Comparison of ENCODE assay signal across 24 cellular contexts in genomic region chr3:94694894-94695293, GRCh38.
"Had no signal": no experiment of that assay in that cellular context is flagged by ENCODE, and none has a peak within 500 bp of the region (broad histone marks: within the 10 kb centered on the region; RNA-seq: fewer than 3 reads in every experiment).

No MANE protein-coding gene starts in this region.

- H3K27me3 ChIP-seq: ascending aorta, cardiac muscle cell, gastrocnemius medialis, right atrium auricular region, thyroid gland, upper lobe of right lung had no signal

- H3K4me1 ChIP-seq: ascending aorta, gastrocnemius medialis, right atrium auricular region, thyroid gland, upper lobe of right lung had no signal

- H3K27ac ChIP-seq: ascending aorta, cardiac muscle cell, gastrocnemius medialis, right atrium auricular region, SK-N-MC, thyroid gland, upper lobe of right lung had no signal

- DNase-seq: activated CD4-positive, alpha-beta T cell treated with anti-CD3 and anti-CD28 coated beads for 1 hour; activated CD4-positive, alpha-beta T cell treated with anti-CD3 and anti-CD28 coated beads, Interleukin-2, amount 50 U/mL, for 1 hour; activated CD8-positive, alpha-beta T cell treated with anti-CD3 and anti-CD28 coated beads, Interleukin-2, amount 10 ng/mL, durations not matched to agents 7 days and 5 days; activated gamma-delta T cell; dermis blood vessel endothelial cell; effector CD8-positive, alpha-beta T cell; gastrocnemius medialis; hypothalamus; left colon; mesenchymal stem cell; nephron progenitor cell; nucleus accumbens; stimulated activated CD4-positive, alpha-beta T cell treated with anti-CD3 and anti-CD28 coated beads, Interleukin-12 subunit alpha, Interleukin-12 subunit beta, amount 100 ng/mL, for 4 hours; stimulated activated CD4-positive, alpha-beta T cell treated with anti-CD3 and anti-CD28 coated beads, Interleukin-4, amount 100 ng/mL, for 4 hours; stimulated activated naive CD8-positive, alpha-beta T cell treated with anti-CD3 and anti-CD28 coated beads, Interleukin-15, Interleukin-2, amounts not matched to agents 100 U/mL and 50 U/mL, for 24 hours; substantia nigra; thyroid gland; upper lobe of right lung had no signal

- ATAC-seq: activated CD8-positive, alpha-beta T cell treated with anti-CD3 and anti-CD28 coated beads, Interleukin-2, amount 10 ng/mL, durations not matched to agents 7 days and 5 days; activated naive CD4-positive, alpha-beta T cell treated with anti-CD3 and anti-CD28 coated beads, Interleukin-2, amount 50 U/mL, for 72 hours; esophagus mucosa; gastrocnemius medialis; left colon; stimulated activated naive CD8-positive, alpha-beta T cell treated with anti-CD3 and anti-CD28 coated beads, Interleukin-15, Interleukin-2, amounts not matched to agents 100 U/mL and 50 U/mL, for 24 hours; upper lobe of right lung had no signal
